Comparison of ENCODE assay signal across 8 cellular contexts in genomic region chr15:65818927-65819562, GRCh38. TPM values are rescaled to one million over a fixed set of nuclear protein-coding genes. Genes with fewer than 3 reads are reported as not detected.
DNase-seq lines count a peak whose midpoint lies in the region; ATAC-seq, FAIRE-seq and TF ChIP-seq lines count a peak whose summit lies in the region.

No MANE protein-coding gene starts in this region.

- peak; percentile 63 for ATAC-seq in GM21737 (IDR thresholded peaks at IDR 0.05; ENCODE audit: unreplicated experiment)

- TF ChIP-seq POLR2A in GM12892 (IDR thresholded peaks at IDR 0.05; ENCODE audit: low read depth, low read length) = no peak

- peak; percentile 89 for FAIRE-seq in GM12892 (lab: Jason Lieb, UNC)

- DNase-seq in GM12892 (ENCODE audit: insufficient read length) (no peak), NAMALWA (ENCODE audit: low spot score) (peak; percentile 76), fibroblast of peridontal ligament (ENCODE audit: extremely low read depth) (peak; percentile 32), nucleus accumbens (lab: John Stamatoyannopoulos, UW) (no peak), midbrain (lab: John Stamatoyannopoulos, UW) (no peak), AG08396 (ENCODE audit: low spot score) (no peak)
- no peak for DNase-seq in stimulated activated CD4-positive, alpha-beta T cell treated with anti-CD3 and anti-CD28 coated beads, Interleukin-4, amount 100 ng/mL, for 1 hour

RNA-seq across cellular contexts. Expression of gene DENND4A, which starts 27.0 kb away (rescaled TPM):
- polyA plus RNA-seq in GM12892 (2012; ENCODE audit: missing spikeins) = 38.8 TPM

RNA-seq across cellular contexts. Expression of gene RAB11A, which starts 50.2 kb away (rescaled TPM):
- polyA plus RNA-seq in GM12892 (2012; ENCODE audit: missing spikeins) = 239 TPM

Comparison
In these comparisons a context has a peak if more than half of its experiments do, and no peak if none do; other contexts are left out.
1. DNase-seq: peak in NAMALWA (single experiment) and fibroblast of peridontal ligament (single experiment); none in GM12892 (single experiment), nucleus accumbens (0 of 56), midbrain (single experiment), AG08396 (single experiment) and stimulated activated CD4-positive, alpha-beta T cell treated with anti-CD3 and anti-CD28 coated beads, Interleukin-4, amount 100 ng/mL, for 1 hour (single experiment).